In genomic region chr12:120229583-120230325, GRCh38 we compare ENCODE assay signal across 1 cellular context.
TF ChIP-seq lines count a peak whose summit lies in the region.

No MANE protein-coding gene starts in this region.

TF ChIP-seq in HEK293, 187 proteins besides CTCF, POLR2A, EP300 and RAD21 (continued from another document and continues in another):
- TF ChIP-seq TSHZ1 (tag by site-specific recombination; IDR thresholded peaks at IDR 0.05; ENCODE audit: borderline replicate concordance) (no peak), ZBTB49 (tag by site-specific recombination; IDR thresholded peaks at IDR 0.05; ENCODE audit: low read depth) (no peak), ZNF221 (tag by site-specific recombination; IDR thresholded peaks at IDR 0.05; ENCODE audit: borderline replicate concordance) (no peak), ZFP41 (tag by site-specific recombination; IDR thresholded peaks at IDR 0.05; ENCODE audit: borderline replicate concordance) (no peak), ZNF148 (tag by site-specific recombination; IDR thresholded peaks at IDR 0.05; ENCODE audit: borderline replicate concordance) (no peak), GLIS2 (tag by site-specific recombination; IDR thresholded peaks at IDR 0.05) (no peak), BCL6B (tag by site-specific recombination; IDR thresholded peaks at IDR 0.05) (no peak), GLI2 (tag by site-specific recombination; IDR thresholded peaks at IDR 0.05; ENCODE audit: borderline replicate concordance, low read depth) (no peak), ZNF394 (tag by site-specific recombination; IDR thresholded peaks at IDR 0.05; ENCODE audit: borderline replicate concordance) (no peak), ZBTB6 (tag by site-specific recombination; IDR thresholded peaks at IDR 0.05) (no peak), ZNF24 (tag by site-specific recombination; IDR thresholded peaks at IDR 0.05) (no peak), ZNF324 (tag by site-specific recombination; IDR thresholded peaks at IDR 0.05) (no peak), ZNF610 (tag by site-specific recombination; IDR thresholded peaks at IDR 0.05; ENCODE audit: borderline replicate concordance) (no peak), ZNF549 (tag by site-specific recombination; IDR thresholded peaks at IDR 0.05) (no peak), ELK4 (IDR thresholded peaks at IDR 0.05; ENCODE audit: borderline replicate concordance, low read depth, low read length) (no peak), ZNF350 (tag by site-specific recombination; IDR thresholded peaks at IDR 0.05) (no peak), KLF17 (tag by site-specific recombination; IDR thresholded peaks at IDR 0.05) (0 out of 2 replicates have a peak, but pooled peaks have one; percentile 23), ZNF214 (tag by site-specific recombination; IDR thresholded peaks at IDR 0.05; ENCODE audit: borderline replicate concordance) (no peak), ZFHX2 (tag by site-specific recombination; conservative IDR thresholded peaks at IDR 0.05) (no peak), ZNF704 (tag by site-specific recombination; IDR thresholded peaks at IDR 0.05) (no peak), WT1 (tag by site-specific recombination; IDR thresholded peaks at IDR 0.05) (peak; percentile 81), ZBTB8A (tag by site-specific recombination; IDR thresholded peaks at IDR 0.05) (no peak), ZNF624 (tag by site-specific recombination; IDR thresholded peaks at IDR 0.05) (no peak), ZBTB7A (tag by site-specific recombination; IDR thresholded peaks at IDR 0.05; ENCODE audit: low read depth) (no peak), ZFP3 (tag by site-specific recombination; IDR thresholded peaks at IDR 0.05; ENCODE audit: low read depth) (no peak), ZNF555 (tag by site-specific recombination; conservative IDR thresholded peaks at IDR 0.05) (no peak), ZNF175 (tag by site-specific recombination; IDR thresholded peaks at IDR 0.05) (no peak), ZNF157 (tag by site-specific recombination; IDR thresholded peaks at IDR 0.05) (no peak), PRDM2 (tag by site-specific recombination; IDR thresholded peaks at IDR 0.05; ENCODE audit: borderline replicate concordance) (no peak), GLIS1 (tag by site-specific recombination; IDR thresholded peaks at IDR 0.05) (peak; percentile 44)
